In the genomic region with DNA sequence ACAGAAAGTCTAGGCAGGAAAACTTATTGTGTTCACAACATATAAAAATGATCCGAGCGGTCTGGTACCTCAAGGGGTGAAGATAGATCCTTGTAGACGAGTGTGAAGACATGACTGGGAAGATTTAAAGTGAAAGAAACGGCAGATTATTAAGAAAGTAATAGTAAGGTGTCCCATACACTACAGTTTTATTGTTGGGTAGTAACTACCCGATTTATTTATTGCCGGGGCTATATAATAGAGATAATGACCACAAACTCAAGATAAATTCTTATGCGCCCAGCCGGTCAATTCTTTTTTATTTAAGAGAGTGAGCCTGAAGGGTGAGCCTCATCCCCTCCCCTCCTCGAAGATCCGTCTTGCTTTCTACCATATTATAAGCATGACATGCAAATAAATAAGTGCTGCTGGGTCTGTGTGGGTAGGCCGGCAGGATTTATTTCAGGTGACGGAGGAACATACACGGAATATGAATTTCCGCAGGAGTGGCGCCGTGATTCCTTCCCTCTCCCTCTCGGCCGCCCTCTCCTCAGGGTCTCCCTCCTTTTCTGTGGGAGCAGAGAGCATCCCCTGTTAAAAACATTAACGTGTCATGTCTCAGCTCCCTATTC, we compare ENCODE assay signal across 16 cellular contexts.
DNase-seq lines count a peak whose midpoint lies in the region; ATAC-seq, FAIRE-seq and TF ChIP-seq lines count a peak whose summit lies in the region.
"Had no signal": no experiment of that assay in that cellular context is flagged by ENCODE, and none has a peak within 500 bp of the region (broad histone marks: within the 10 kb centered on the region; RNA-seq: fewer than 3 reads in every experiment).

No MANE protein-coding gene starts in this region.

- no peaks in the 10 kb centered on the region for H3K36me3 Mint-ChIP-seq in astrocyte (ENCODE audit: low read depth, unreplicated experiment)
- H3K36me3 Mint-ChIP-seq: activated naive CD8-positive, alpha-beta T cell had no signal

- no peaks in the 10 kb centered on the region for H3K9me3 ChIP-seq in astrocyte (ENCODE audit: insufficient read depth, low read depth, low read length)
- no peaks in the 10 kb centered on the region for H3K9me3 ChIP-seq in iPS-15b (ENCODE audit: control insufficient read depth, insufficient read depth, low read length)
- no peaks in the 10 kb centered on the region for H3K9me3 ChIP-seq in smooth muscle cell (replicated peaks; ENCODE audit: low read depth)

- no peaks in the 10 kb centered on the region for H3K27me3 ChIP-seq in BJ (ENCODE audit: control insufficient read depth, insufficient read depth, low read length)
- H3K27me3 ChIP-seq in astrocyte (ENCODE audit: insufficient read depth, low read length), result peaks cover 59% of the 10 kb centered on the region
- H3K27me3 ChIP-seq in iPS-15b (ENCODE audit: control insufficient read depth, insufficient read depth, low read length), result peaks cover 81% of the 10 kb centered on the region
- H3K27me3 ChIP-seq in smooth muscle cell (ENCODE audit: low read depth), result peaks cover 76% of the 10 kb centered on the region

- H3F3A ChIP-seq in smooth muscle cell (ENCODE audit: low read depth), result peaks cover 4% of the 10 kb centered on the region

- peaks cover 37% of the 10 kb centered on the region for H3K27me3 Mint-ChIP-seq in astrocyte (ENCODE audit: low read depth, unreplicated experiment)

- no peak overlapping the region for H2AFZ ChIP-seq in astrocyte (ENCODE audit: low read depth, low read length)
- H2AFZ ChIP-seq in smooth muscle cell (ENCODE audit: low read depth), result peak overlapping the region; percentile 39

- no peak overlapping the region for H3K27ac Mint-ChIP-seq in astrocyte (ENCODE audit: unreplicated experiment)
- H3K27ac Mint-ChIP-seq: activated naive CD8-positive, alpha-beta T cell; nephron progenitor cell had no signal

- H3K27ac ChIP-seq in astrocyte (ENCODE audit: low read depth, low read length) (no peak overlapping the region), smooth muscle cell (ENCODE audit: low read depth) (no peak overlapping the region)
- H3K27ac ChIP-seq: foreskin keratinocyte had no signal

- DNase-seq in BJ (ENCODE audit: low read depth), result no peak
- DNase-seq in astrocyte (ENCODE audit: low read depth), result no peak
- DNase-seq in smooth muscle cell (lab: John Stamatoyannopoulos, UW; ENCODE audit: unreplicated experiment), result no peak
- no peak for DNase-seq in activated CD4-positive, alpha-beta T cell treated with anti-CD3 and anti-CD28 coated beads, Interleukin-2, amount 50 U/mL, for 4 hours
- no peak for DNase-seq in globus pallidus (ENCODE audit: low spot score)
- DNase-seq in KBM-7, result no peak
- DNase-seq: activated CD4-positive, CD25-positive, alpha-beta regulatory T cell; AML-193; DND-41; foreskin keratinocyte; NCI-H1105 treated with DMSO at 0.1 percent for 48 hours had no signal

- in situ Hi-C loops in KBM-7 (cut with MboI; ENCODE audit: low pct_unique_long_range_greater_than_20kb, low sequenced_read_pairs), result loop anchor here (10.0 kb wide), 1 partner anchor 148 kb away; a partner anchor contains a TSS

- no peak for ATAC-seq in HG03280 (IDR thresholded peaks at IDR 0.05; ENCODE audit: unreplicated experiment)

- POLR2A ChIA-PET in BJ (lab: Charles Lee), result no interaction called here

- peak overlapping the region; percentile 57 for H3K9ac ChIP-seq in astrocyte (ENCODE audit: low read length)
- no peak overlapping the region for H3K9ac ChIP-seq in iPS-15b (ENCODE audit: low read depth, low read length)
- H3K9ac ChIP-seq in smooth muscle cell (ENCODE audit: low read depth), result no peak overlapping the region

- H3K4me3 Mint-ChIP-seq in astrocyte (ENCODE audit: unreplicated experiment), result no peak overlapping the region
- H3K4me3 Mint-ChIP-seq: activated naive CD8-positive, alpha-beta T cell; nephron progenitor cell had no signal

- no peak for FAIRE-seq in astrocyte (lab: Jason Lieb, UNC)
- FAIRE-seq: keratinocyte had no signal

- no peaks in the 10 kb centered on the region for H3K36me3 ChIP-seq in BJ (ENCODE audit: control insufficient read depth, insufficient read depth, low read length)
- no peaks in the 10 kb centered on the region for H3K36me3 ChIP-seq in astrocyte (ENCODE audit: insufficient read depth, low read length)
- H3K36me3 ChIP-seq in iPS-15b (ENCODE audit: control insufficient read depth, insufficient read depth, low read length), result no peaks in the 10 kb centered on the region
- no peaks in the 10 kb centered on the region for H3K36me3 ChIP-seq in smooth muscle cell (ENCODE audit: low read depth)

- H4K20me1 ChIP-seq in astrocyte (ENCODE audit: insufficient read depth, low read length) (no peaks in the 10 kb centered on the region), smooth muscle cell (ENCODE audit: low read depth) (no peaks in the 10 kb centered on the region)

- H3K4me2 ChIP-seq in astrocyte (ENCODE audit: low read length), result peak overlapping the region; percentile 82
- peak overlapping the region; percentile 93 for H3K4me2 ChIP-seq in smooth muscle cell

- H3K9me3 Mint-ChIP-seq in astrocyte (ENCODE audit: unreplicated experiment), result no peaks in the 10 kb centered on the region
- H3K9me3 Mint-ChIP-seq: nephron progenitor cell had no signal

- peaks cover 6% of the 10 kb centered on the region for H3K4me1 Mint-ChIP-seq in astrocyte (ENCODE audit: low read depth, unreplicated experiment)

- H3K4me1 ChIP-seq in astrocyte (ENCODE audit: insufficient read depth, low read length) (peaks cover 9% of the 10 kb centered on the region), iPS-15b (ENCODE audit: control insufficient read depth, insufficient read depth, low read length) (peaks cover 8% of the 10 kb centered on the region), smooth muscle cell (ENCODE audit: low read depth) (peaks cover 42% of the 10 kb centered on the region)
- H3K4me1 ChIP-seq: foreskin keratinocyte had no signal

- CTCF ChIA-PET in BJ (lab: Yijun Ruan, JAX), result no interaction called here

- whole genome bisulfite sequencing in smooth muscle cell (ENCODE audit: low lambda C conversion rate), result 20% methylated on average over 19 of the region's 19 CpGs

- no peak for TF ChIP-seq CTCF in BJ (IDR thresholded peaks at IDR 0.05; ENCODE audit: insufficient read depth, low read depth, low read length)
- no peak for TF ChIP-seq CTCF in astrocyte (IDR thresholded peaks at IDR 0.05; ENCODE audit: insufficient read depth, low read depth, low read length)
- no peak for TF ChIP-seq CTCF in smooth muscle cell (IDR thresholded peaks at IDR 0.05; ENCODE audit: borderline replicate concordance, insufficient read depth, poor library complexity, severe bottlenecking)

- H3K4me3 ChIP-seq in BJ (ENCODE audit: low read depth, low read length) (peak overlapping the region; percentile 43; the same call in 1 of the 2 replicates), astrocyte (ENCODE audit: insufficient read depth, low read depth, low read length) (no peak overlapping the region), iPS-15b (ENCODE audit: low read depth, low read length) (peak overlapping the region; percentile 56), smooth muscle cell (peak overlapping the region; percentile 56)

- H3K79me2 ChIP-seq in astrocyte (ENCODE audit: insufficient read depth, low read length), result no peaks in the 10 kb centered on the region
- H3K79me2 ChIP-seq in smooth muscle cell (ENCODE audit: low read depth), result no peaks in the 10 kb centered on the region
